ENCODE assay signal across 26 cellular contexts in genomic region chr12:85457026-85457425, GRCh38.
"Had no signal": no experiment of that assay in that cellular context is flagged by ENCODE, and none has a peak within 500 bp of the region (broad histone marks: within the 10 kb centered on the region; RNA-seq: fewer than 3 reads in every experiment).

No MANE protein-coding gene starts in this region.

- H3K4me3 Mint-ChIP-seq: effector memory CD8-positive, alpha-beta T cell; memory B cell; natural killer cell; stimulated activated naive CD8-positive, alpha-beta T cell treated with anti-CD3 and anti-CD28 coated beads, Interleukin-15, amount 100 ng/mL, for 72 hours had no signal

- H3K4me1 Mint-ChIP-seq: memory B cell; natural killer cell; stimulated activated naive CD8-positive, alpha-beta T cell treated with anti-CD3 and anti-CD28 coated beads, Interleukin-15, amount 100 ng/mL, for 72 hours had no signal

- H3K9me3 Mint-ChIP-seq: memory B cell; natural killer cell; stimulated activated naive CD8-positive, alpha-beta T cell treated with anti-CD3 and anti-CD28 coated beads, Interleukin-15, amount 100 ng/mL, for 72 hours had no signal

- H3K4me3 ChIP-seq: gastroesophageal sphincter, heart left ventricle, hepatocyte, lung, ovary, right lobe of liver, suprapubic skin, transverse colon, upper lobe of right lung, uterus had no signal

- H3K36me3 Mint-ChIP-seq: memory B cell, natural killer cell had no signal

- H3K27me3 Mint-ChIP-seq: effector memory CD8-positive, alpha-beta T cell; memory B cell; stimulated activated naive CD8-positive, alpha-beta T cell treated with anti-CD3 and anti-CD28 coated beads, Interleukin-15, amount 100 ng/mL, for 72 hours had no signal

- DNase-seq: cortex of kidney; effector memory CD8-positive, alpha-beta T cell; foreskin fibroblast; heart left ventricle; kidney; natural killer cell; occipital lobe; ovary; retina; right lobe of liver; small intestine; stimulated activated CD4-positive, alpha-beta T cell treated with anti-CD3 and anti-CD28 coated beads, Interleukin-15, amount 100 ng/mL, for 24 hours; stimulated activated CD4-positive, alpha-beta T cell treated with anti-CD3 and anti-CD28 coated beads, Interleukin-2, amount 100 ng/mL, for 48 hours; stimulated activated naive CD4-positive, alpha-beta T cell; stimulated activated naive CD8-positive, alpha-beta T cell treated with anti-CD3 and anti-CD28 coated beads, Interleukin-15, amount 100 ng/mL, for 72 hours; transverse colon; uterus had no signal

- H3K4me2 ChIP-seq: hepatocyte had no signal

- H3K4me1 ChIP-seq: gastroesophageal sphincter, heart left ventricle, right lobe of liver, suprapubic skin, transverse colon, upper lobe of right lung, uterus had no signal

- H3K79me2 ChIP-seq: hepatocyte had no signal

- FAIRE-seq: endometrium, kidney, small intestine had no signal

- H3K9me3 ChIP-seq: gastroesophageal sphincter, heart left ventricle, ovary, right lobe of liver, suprapubic skin, transverse colon, upper lobe of right lung, uterus had no signal

- H3K27ac ChIP-seq: gastroesophageal sphincter, heart left ventricle, hepatocyte, ovary, right lobe of liver, suprapubic skin, transverse colon, upper lobe of right lung, uterus had no signal

- H3K27me3 ChIP-seq: gastroesophageal sphincter, hepatocyte, ovary, right lobe of liver, suprapubic skin, transverse colon, uterus had no signal

- ATAC-seq: effector memory CD8-positive, alpha-beta T cell; esophagus mucosa; gastroesophageal sphincter; heart left ventricle; left lobe of liver; natural killer cell; right lobe of liver; stimulated activated naive CD8-positive, alpha-beta T cell treated with anti-CD3 and anti-CD28 coated beads, Interleukin-15, amount 100 ng/mL, for 72 hours; upper lobe of right lung had no signal

- H2AFZ ChIP-seq: hepatocyte had no signal

- H3K36me3 ChIP-seq: gastroesophageal sphincter, heart left ventricle, ovary, right lobe of liver, suprapubic skin, transverse colon, upper lobe of right lung, uterus had no signal

- H3K27ac Mint-ChIP-seq: effector memory CD8-positive, alpha-beta T cell; memory B cell; natural killer cell; stimulated activated naive CD8-positive, alpha-beta T cell treated with anti-CD3 and anti-CD28 coated beads, Interleukin-15, amount 100 ng/mL, for 72 hours had no signal
